7 cellular contexts compared by ENCODE assay signal in genomic region chr1:25692560-25692959, GRCh38.
DNase-seq lines count a peak whose midpoint lies in the region; ATAC-seq and TF ChIP-seq lines count a peak whose summit lies in the region.

No MANE protein-coding gene starts in this region.

- intact Hi-C loops in naive thymus-derived CD4-positive, alpha-beta T cell (cut with micrococcal nuclease) = loop anchor here in 1 of 2 donors (1.0 kb wide), 1 partner anchor 73 kb away; no protein-coding TSS in a partner anchor

- ATAC-seq in naive thymus-derived CD4-positive, alpha-beta T cell = peak; percentile 67
- ATAC-seq in HG03135 (IDR thresholded peaks at IDR 0.05; ENCODE audit: unreplicated experiment) = no peak

- no peaks in the 10 kb centered on the region for H3K27me3 ChIP-seq in naive thymus-derived CD4-positive, alpha-beta T cell (ENCODE audit: control insufficient read depth in 2 of 2, insufficient read depth in 2 of 2, low read length in 2 of 2)

- H3K27me3 Mint-ChIP-seq in naive thymus-derived CD4-positive, alpha-beta T cell = peaks cover 0 to 61% (median 0%) of the 10 kb centered on the region in 5 donors

- no peak overlapping the region for H3K27ac ChIP-seq in naive thymus-derived CD4-positive, alpha-beta T cell (ENCODE audit: low read depth, low read length)

- H3K9me3 ChIP-seq in naive thymus-derived CD4-positive, alpha-beta T cell (ENCODE audit: control insufficient read depth in 2 of 3, low read length in 3 of 3) = no peaks in the 10 kb centered on the region

- peaks cover 0 to 22% (median 0%) of the 10 kb centered on the region in 3 experiments for H3K36me3 ChIP-seq in naive thymus-derived CD4-positive, alpha-beta T cell (ENCODE audit: control insufficient read depth in 2 of 3, insufficient read depth in 3 of 3, low read length in 3 of 3)

- peaks cover 0 to 2% (median 0%) of the 10 kb centered on the region in 11 donors for H3K9me3 Mint-ChIP-seq in naive thymus-derived CD4-positive, alpha-beta T cell

- peaks cover 24 to 87% (median 81%) of the 10 kb centered on the region in 7 donors for H3K4me1 Mint-ChIP-seq in naive thymus-derived CD4-positive, alpha-beta T cell

- H3K27ac Mint-ChIP-seq in naive thymus-derived CD4-positive, alpha-beta T cell = peak overlapping the region in 7 of 9 donors; percentile 23 to 90 (median 62)

- H3K4me1 ChIP-seq in naive thymus-derived CD4-positive, alpha-beta T cell (ENCODE audit: control insufficient read depth in 2 of 2, insufficient read depth in 2 of 2, low read length in 2 of 2) = peaks cover 0 to 59% of the 10 kb centered on the region in 2 donors

- TF ChIP-seq CTCF in GM10266 (IDR thresholded peaks at IDR 0.05; ENCODE audit: control insufficient read depth, insufficient read depth, low read depth, missing control alignments) = peak; percentile 59

- CTCF ChIA-PET in naive thymus-derived CD4-positive, alpha-beta T cell (lab: Charles Lee) = interaction anchor here (0.8 to 1.9 kb wide), 10 partner anchors 14 to 152 kb away, joined by 3 to 7 read pairs (median 4); no protein-coding TSS in a partner anchor

- TF ChIP-seq RAD21 in Ishikawa (IDR thresholded peaks at IDR 0.05; ENCODE audit: low read depth) = peak; percentile 61

- H3K4me3 Mint-ChIP-seq in naive thymus-derived CD4-positive, alpha-beta T cell = peak overlapping the region in 1 of 10 donors; percentile 25

- no peak for TF ChIP-seq EP300 in Ishikawa (IDR thresholded peaks at IDR 0.05; ENCODE audit: borderline replicate concordance)

- H3K4me3 ChIP-seq in naive thymus-derived CD4-positive, alpha-beta T cell (ENCODE audit: low read length) = no peak overlapping the region

- POLR2A ChIA-PET in naive thymus-derived CD4-positive, alpha-beta T cell (lab: Charles Lee) = interaction anchor here (0.6 to 2.9 kb wide), 6 partner anchors 10 to 74 kb away, joined by 3 to 12 read pairs (median 4); no protein-coding TSS in a partner anchor

- H3K36me3 Mint-ChIP-seq in naive thymus-derived CD4-positive, alpha-beta T cell = peaks cover 0 to 16% (median 9%) of the 10 kb centered on the region in 5 donors

- DNase-seq in GM10266 (ENCODE audit: extremely low spot score) = peak; percentile 35
- peak; percentile 46 for DNase-seq in activated naive CD4-positive, alpha-beta T cell treated with anti-CD3 and anti-CD28 coated beads, Interleukin-2, amount 50 U/mL, for 16 hours
- DNase-seq in naive thymus-derived CD4-positive, alpha-beta T cell = peak in 1 of 9 donors; percentile 29
- DNase-seq in NCI-H1694 treated with DMSO at 0.1 percent for 48 hours (lab: John Stamatoyannopoulos, UW) = no peak
- no peak for DNase-seq in HT-29 (ENCODE audit: low spot score)

TF ChIP-seq in Ishikawa, 13 proteins besides CTCF, POLR2A, EP300 and RAD21:
- TF ChIP-seq, protein P1, sequence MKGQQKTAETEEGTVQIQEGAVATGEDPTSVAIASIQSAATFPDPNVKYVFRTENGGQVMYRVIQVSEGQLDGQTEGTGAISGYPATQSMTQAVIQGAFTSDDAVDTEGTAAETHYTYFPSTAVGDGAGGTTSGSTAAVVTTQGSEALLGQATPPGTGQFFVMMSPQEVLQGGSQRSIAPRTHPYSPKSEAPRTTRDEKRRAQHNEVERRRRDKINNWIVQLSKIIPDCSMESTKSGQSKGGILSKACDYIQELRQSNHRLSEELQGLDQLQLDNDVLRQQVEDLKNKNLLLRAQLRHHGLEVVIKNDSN (IDR thresholded peaks at IDR 0.05) = no peak
- TF ChIP-seq TCF12 (IDR thresholded peaks at IDR 0.05; ENCODE audit: low read depth) (no peak), NFIC (IDR thresholded peaks at IDR 0.05) (no peak), TEAD4 (IDR thresholded peaks at IDR 0.05) (no peak), CEBPB (IDR thresholded peaks at IDR 0.05) (no peak)

Comparison
In these comparisons a context has a peak if more than half of its experiments do, and no peak if none do; other contexts are left out.
1. DNase-seq: peak in GM10266 (single experiment) and activated naive CD4-positive, alpha-beta T cell treated with anti-CD3 and anti-CD28 coated beads, Interleukin-2, amount 50 U/mL, for 16 hours (single experiment); none in NCI-H1694 treated with DMSO at 0.1 percent for 48 hours (single experiment) and HT-29 (single experiment).